Comparison of ENCODE assay signal across 8 cellular contexts in genomic region chr1:236685917-236686814, GRCh38. TPM values are rescaled to one million over a fixed set of nuclear protein-coding genes. Genes with fewer than 3 reads are reported as not detected.
DNase-seq lines count a peak whose midpoint lies in the region; ATAC-seq and TF ChIP-seq lines count a peak whose summit lies in the region.

Gene ACTN2, plus strand, starts transcription at chr1:236686499. Its CDS starts 175 bp downstream, at chr1:236686674.

- DNase-seq in NCI-H2081 (lab: John Stamatoyannopoulos, UW) = peak; percentile 84 to 86
- no peak for DNase-seq in NCI-H2081 treated with DMSO at 0.1 percent for 48 hours (lab: John Stamatoyannopoulos, UW)
- DNase-seq in T follicular helper cell (ENCODE audit: low read depth) = peak; percentile 24
- peak in 1 of 2 donors; percentile 79 for DNase-seq in ascending aorta (ENCODE audit: low spot score in 2 of 2)
- DNase-seq in UCSD-AML1 (lab: John Stamatoyannopoulos, UW; ENCODE audit: unreplicated experiment) = no peak

- intact Hi-C loops in ascending aorta (cut with DNase I) = loop anchor here (2.0 to 10.0 kb wide), 4 partner anchors 13 to 329 kb away; no protein-coding TSS in a partner anchor

- H3K36me3 ChIP-seq in ascending aorta (no peaks in the 10 kb centered on the region), skeletal muscle tissue (ENCODE audit: control insufficient read depth in 3 of 3, insufficient read depth in 3 of 3, low read length in 3 of 3) (peaks cover 0 to 4% (median 0%) of the 10 kb centered on the region in 3 donors)

- H3K27ac ChIP-seq in ascending aorta (peak within 1 kb of the TSS; percentile 85 to 86), skeletal muscle tissue (ENCODE audit: low read depth, low read length) (peak within 1 kb of the TSS; percentile 99)

- TF ChIP-seq CTCF in ascending aorta (IDR thresholded peaks at IDR 0.05) = no peak

- no peaks in the 10 kb centered on the region for H3K9me3 ChIP-seq in ascending aorta
- no peaks in the 10 kb centered on the region for H3K9me3 ChIP-seq in skeletal muscle tissue (ENCODE audit: control insufficient read depth in 3 of 3, low read length in 3 of 3)

- H3K4me3 ChIP-seq in ascending aorta (peak within 1 kb of the TSS; percentile 76 to 87), iPS-11a (ENCODE audit: low read depth, low read length) (peak within 1 kb of the TSS; percentile 37), skeletal muscle tissue (ENCODE audit: low read length in 3 of 3) (peak within 1 kb of the TSS; percentile 87 to 89 (median 89))

- peak within 1 kb of the TSS; percentile 94 to 99 (median 98) for H3K9ac ChIP-seq in skeletal muscle tissue (ENCODE audit: low read depth in 1 of 3, low read length in 3 of 3)

- H3K4me1 ChIP-seq in ascending aorta (peaks cover 0 to 8% of the 10 kb centered on the region in 2 donors), skeletal muscle tissue (ENCODE audit: control insufficient read depth in 3 of 3, insufficient read depth in 3 of 3, low read length in 3 of 3) (peaks cover 5 to 11% (median 10%) of the 10 kb centered on the region in 3 donors)

- ATAC-seq in HG03280 (IDR thresholded peaks at IDR 0.05; ENCODE audit: unreplicated experiment) = peak; percentile 78

- no peaks in the 10 kb centered on the region for H3K27me3 ChIP-seq in ascending aorta
- peaks cover 0 to 5% (median 2%) of the 10 kb centered on the region in 3 donors for H3K27me3 ChIP-seq in skeletal muscle tissue (ENCODE audit: control insufficient read depth in 3 of 3, insufficient read depth in 3 of 3, low read length in 3 of 3)

RNA-seq across cellular contexts. Expression of gene ACTN2, which starts in this region (rescaled TPM):
- total RNA-seq in ascending aorta (10.5 TPM), skeletal muscle tissue (660 TPM)

Comparison
In these comparisons a context has a peak if more than half of its experiments do, and no peak if none do; other contexts are left out.
1. RNA of gene ACTN2 (total RNA-seq): 660 TPM in skeletal muscle tissue (single experiment); 10.5 TPM in ascending aorta (single experiment); every median in the first group is over 10 times any median in the second.
2. DNase-seq: peak in NCI-H2081 (2 of 2) and T follicular helper cell (single experiment); none in NCI-H2081 treated with DMSO at 0.1 percent for 48 hours (single experiment) and UCSD-AML1 (single experiment).
3. H3K4me3 ChIP-seq: peak in every context shown above with its lines; median percentile 89 in skeletal muscle tissue; 82 in ascending aorta; 37 in iPS-11a.